In genomic region chr2:29206941-29207340, GRCh38 we compare ENCODE assay signal across 17 cellular contexts.
"Had no signal": no experiment of that assay in that cellular context is flagged by ENCODE, and none has a peak within 500 bp of the region (broad histone marks: within the 10 kb centered on the region; RNA-seq: fewer than 3 reads in every experiment).

No MANE protein-coding gene starts in this region.

- H3K4me1 Mint-ChIP-seq: activated CD8-positive, alpha-beta memory T cell treated with anti-CD3 and anti-CD28 coated beads, Interleukin-2, amount 10 ng/mL, durations not matched to agents 7 days and 5 days; memory B cell; nephron; stimulated activated naive B cell treated with anti-CD40 and anti-IgM and Interleukin-4, amounts not matched to agents 10 μg/mL and 1 μg/mL and 100 μg/mL, for 72 hours had no signal

- H3K4me1 ChIP-seq: heart right ventricle, left lung, psoas muscle, sigmoid colon, transverse colon had no signal

- H3K9me3 Mint-ChIP-seq: activated T-cell treated with anti-CD3 and anti-CD28 coated beads, Interleukin-2, amount 50 U/mL, for 4 hours; memory B cell; nephron; stimulated activated naive B cell treated with anti-CD40 and anti-IgM and Interleukin-4, amounts not matched to agents 10 μg/mL and 1 μg/mL and 100 μg/mL, for 72 hours had no signal

- H3K36me3 ChIP-seq: sigmoid colon, transverse colon had no signal

- ATAC-seq: activated CD4-positive, CD25-positive, alpha-beta regulatory T cell treated with anti-CD3 and anti-CD28 coated beads, Interleukin-2, amount 50 U/mL, for 24 hours; activated CD8-positive, alpha-beta memory T cell treated with anti-CD3 and anti-CD28 coated beads, Interleukin-2, amount 10 ng/mL, durations not matched to agents 7 days and 5 days; activated T-cell treated with anti-CD3 and anti-CD28 coated beads, Interleukin-2, amount 50 U/mL, for 4 hours; heart right ventricle; left lung; psoas muscle; stimulated activated naive B cell treated with anti-CD40 and anti-IgM and Interleukin-4, amounts not matched to agents 10 μg/mL and 1 μg/mL and 100 μg/mL, for 72 hours had no signal

- H3K27me3 Mint-ChIP-seq: activated CD8-positive, alpha-beta memory T cell treated with anti-CD3 and anti-CD28 coated beads, Interleukin-2, amount 10 ng/mL, durations not matched to agents 7 days and 5 days; activated naive CD8-positive, alpha-beta T cell; stimulated activated naive B cell treated with anti-CD40 and anti-IgM and Interleukin-4, amounts not matched to agents 10 μg/mL and 1 μg/mL and 100 μg/mL, for 72 hours had no signal

- H3K9me3 ChIP-seq: heart right ventricle, left lung, psoas muscle, sigmoid colon, transverse colon had no signal

- H3K4me3 Mint-ChIP-seq: activated CD8-positive, alpha-beta memory T cell treated with anti-CD3 and anti-CD28 coated beads, Interleukin-2, amount 10 ng/mL, durations not matched to agents 7 days and 5 days; activated naive CD8-positive, alpha-beta T cell; activated T-cell treated with anti-CD3 and anti-CD28 coated beads, Interleukin-2, amount 50 U/mL, for 4 hours; memory B cell; nephron; stimulated activated naive B cell treated with anti-CD40 and anti-IgM and Interleukin-4, amounts not matched to agents 10 μg/mL and 1 μg/mL and 100 μg/mL, for 72 hours had no signal

- H3K4me3 ChIP-seq: heart right ventricle, left lung, psoas muscle, sigmoid colon, transverse colon had no signal

- H3K27me3 ChIP-seq: heart right ventricle, left lung, sigmoid colon, transverse colon had no signal

- H3K27ac Mint-ChIP-seq: activated CD8-positive, alpha-beta memory T cell treated with anti-CD3 and anti-CD28 coated beads, Interleukin-2, amount 10 ng/mL, durations not matched to agents 7 days and 5 days; activated naive CD8-positive, alpha-beta T cell; memory B cell; nephron; stimulated activated naive B cell treated with anti-CD40 and anti-IgM and Interleukin-4, amounts not matched to agents 10 μg/mL and 1 μg/mL and 100 μg/mL, for 72 hours had no signal

- H3K27ac ChIP-seq: heart right ventricle, left lung, psoas muscle, sigmoid colon, transverse colon had no signal

- DNase-seq: activated CD8-positive, alpha-beta memory T cell treated with anti-CD3 and anti-CD28 coated beads, Interleukin-2, amount 10 ng/mL, durations not matched to agents 7 days and 5 days; activated gamma-delta T cell; activated T-cell treated with anti-CD3 and anti-CD28 coated beads, Interleukin-2, amount 50 U/mL, for 4 hours; amygdala; heart right ventricle; islet precursor cell; left lung; psoas muscle; sigmoid colon; stimulated activated CD4-positive, alpha-beta T cell treated with anti-CD3 and anti-CD28 coated beads, Interleukin-2, amount 100 ng/mL, for 24 hours; stimulated activated naive B cell treated with anti-CD40 and anti-IgM and Interleukin-4, amounts not matched to agents 10 μg/mL and 1 μg/mL and 100 μg/mL, for 72 hours; substantia nigra; transverse colon had no signal

- H3K36me3 Mint-ChIP-seq: activated CD8-positive, alpha-beta memory T cell treated with anti-CD3 and anti-CD28 coated beads, Interleukin-2, amount 10 ng/mL, durations not matched to agents 7 days and 5 days; stimulated activated naive B cell treated with anti-CD40 and anti-IgM and Interleukin-4, amounts not matched to agents 10 μg/mL and 1 μg/mL and 100 μg/mL, for 72 hours had no signal
